ENCODE assay signal across 2 cellular contexts in genomic region chr15:81792646-81793045, GRCh38.
TF ChIP-seq lines count a peak whose summit lies in the region.

No MANE protein-coding gene starts in this region.

TF ChIP-seq in GM23338, 12 proteins besides CTCF, POLR2A, EP300 and RAD21:
- TF ChIP-seq EZH2phosphoT487 (IDR thresholded peaks at IDR 0.05; ENCODE audit: unreplicated experiment) (no peak), STAT1 (IDR thresholded peaks at IDR 0.05; ENCODE audit: unreplicated experiment) (no peak), ZNF331 (CRISPR knock-in tag; IDR thresholded peaks at IDR 0.05; ENCODE audit: low read depth) (no peak), REST (IDR thresholded peaks at IDR 0.05; ENCODE audit: unreplicated experiment) (no peak), EZH2 (IDR thresholded peaks at IDR 0.05; ENCODE audit: low read depth, unreplicated experiment) (no peak), ETS1 (IDR thresholded peaks at IDR 0.05) (no peak), JUNB (IDR thresholded peaks at IDR 0.05; ENCODE audit: unreplicated experiment) (no peak), NANOG (IDR thresholded peaks at IDR 0.05; ENCODE audit: borderline replicate concordance) (no peak), ZNF114 (CRISPR knock-in tag; IDR thresholded peaks at IDR 0.05) (no peak), POLR2AphosphoS5 (IDR thresholded peaks at IDR 0.05; ENCODE audit: low read depth) (no peak), ZNF462 (CRISPR knock-in tag; IDR thresholded peaks at IDR 0.05) (no peak), CREB1 (CRISPR knock-in tag; IDR thresholded peaks at IDR 0.05; ENCODE audit: low read depth) (no peak)

TF ChIP-seq in HepG2, 621 proteins besides CTCF, POLR2A, EP300 and RAD21:
- no peak for TF ChIP-seq ZNF547 (CRISPR knock-in tag; IDR thresholded peaks at IDR 0.05)
- TF ChIP-seq TIGD3 (CRISPR knock-in tag; IDR thresholded peaks at IDR 0.05; ENCODE audit: borderline replicate concordance), result no peak
- no peak for TF ChIP-seq RELA (CRISPR knock-in tag; IDR thresholded peaks at IDR 0.05)
- no peak for TF ChIP-seq ZNF704 (CRISPR knock-in tag; IDR thresholded peaks at IDR 0.05; ENCODE audit: borderline replicate concordance)
- TF ChIP-seq ZBTB42 (CRISPR knock-in tag; IDR thresholded peaks at IDR 0.05), result no peak
- TF ChIP-seq TBX3 (IDR thresholded peaks at IDR 0.05; ENCODE audit: borderline replicate concordance), result no peak
- no peak for TF ChIP-seq SYNCRIP (IDR thresholded peaks at IDR 0.05; ENCODE audit: insufficient read depth, low read depth, low read length)
- no peak for TF ChIP-seq NR0B2 (CRISPR knock-in tag; IDR thresholded peaks at IDR 0.05)
- TF ChIP-seq ZNF720 (CRISPR knock-in tag; IDR thresholded peaks at IDR 0.05), result no peak
